ENCODE assay signal across 8 cellular contexts in genomic region chr6:166351715-166352285, GRCh38.
DNase-seq lines count a peak whose midpoint lies in the region; ATAC-seq lines count a peak whose summit lies in the region.

No MANE protein-coding gene starts in this region.

- H3K27me3 ChIP-seq in iPS-18a (ENCODE audit: control insufficient read depth, insufficient read depth, low read length) = no peaks in the 10 kb centered on the region

- peak; percentile 94 for ATAC-seq in GM19463 (IDR thresholded peaks at IDR 0.05; ENCODE audit: unreplicated experiment)
- ATAC-seq in HG03432 (IDR thresholded peaks at IDR 0.05; ENCODE audit: unreplicated experiment) = peak; percentile 99

- H3K9ac ChIP-seq in iPS-18a (ENCODE audit: low read length) = no peak overlapping the region

- DNase-seq in D341Med (ENCODE audit: low spot score) (peak; percentile 46), OCI-M1 (lab: John Stamatoyannopoulos, UW) (peak; percentile 93)
- no peak for DNase-seq in activated naive CD4-positive, alpha-beta T cell (lab: John Stamatoyannopoulos, UW)
- DNase-seq in central memory CD4-positive, alpha-beta T cell = no peak
- DNase-seq in activated CD4-positive, alpha-beta T cell treated with anti-CD3 and anti-CD28 coated beads for 4 hours = no peak

- no peaks in the 10 kb centered on the region for H3K36me3 ChIP-seq in iPS-18a (ENCODE audit: control insufficient read depth, low read depth, low read length)

- peak overlapping the region; percentile 8 for H3K4me3 ChIP-seq in iPS-18a (ENCODE audit: low read length)

- peaks cover 8% of the 10 kb centered on the region for H3K4me1 ChIP-seq in iPS-18a (ENCODE audit: control insufficient read depth, low read depth, low read length)

- no peaks in the 10 kb centered on the region for H3K9me3 ChIP-seq in iPS-18a (ENCODE audit: control insufficient read depth, low read depth, low read length)

- no peak overlapping the region for H3K27ac ChIP-seq in iPS-18a (ENCODE audit: low read length)

Comparison
In these comparisons a context has a peak if more than half of its experiments do, and no peak if none do; other contexts are left out.
1. DNase-seq: peak in D341Med (single experiment) and OCI-M1 (single experiment); none in activated naive CD4-positive, alpha-beta T cell (0 of 4), central memory CD4-positive, alpha-beta T cell (single experiment) and activated CD4-positive, alpha-beta T cell treated with anti-CD3 and anti-CD28 coated beads for 4 hours (0 of 2).